Comparison of ENCODE assay signal across 8 cellular contexts in the genomic region with DNA sequence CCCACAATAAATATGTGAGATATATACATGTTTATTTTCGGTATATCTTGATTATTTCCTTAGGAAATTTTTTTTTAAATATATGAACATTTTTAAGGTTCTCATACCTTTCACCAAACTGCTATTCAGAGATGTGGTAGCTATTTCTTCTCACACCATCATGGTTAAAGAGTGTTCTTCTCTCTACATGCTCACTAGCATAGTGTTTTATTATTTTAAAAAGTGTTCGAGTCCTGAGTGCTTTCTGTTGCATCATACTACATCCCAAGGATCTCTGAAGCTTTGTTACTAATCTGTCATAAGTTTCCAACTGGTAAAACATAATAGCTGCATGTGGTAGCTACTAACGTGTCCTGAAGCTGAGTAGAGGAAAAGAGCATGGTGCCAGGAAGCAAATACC.
"Had no signal": no experiment of that assay in that cellular context is flagged by ENCODE, and none has a peak within 500 bp of the region (broad histone marks: within the 10 kb centered on the region; RNA-seq: fewer than 3 reads in every experiment).

No MANE protein-coding gene starts in this region.

- ATAC-seq: GM12878 had no signal

- H3K4me3 ChIP-seq: GM12878 had no signal

- DNase-seq: GDM1, GF-D8 had no signal

- FAIRE-seq: G401.6, GM12878, GM12891, GM12892, GM18507, GM19239 had no signal
